ENCODE assay signal across 17 cellular contexts in the genomic region with DNA sequence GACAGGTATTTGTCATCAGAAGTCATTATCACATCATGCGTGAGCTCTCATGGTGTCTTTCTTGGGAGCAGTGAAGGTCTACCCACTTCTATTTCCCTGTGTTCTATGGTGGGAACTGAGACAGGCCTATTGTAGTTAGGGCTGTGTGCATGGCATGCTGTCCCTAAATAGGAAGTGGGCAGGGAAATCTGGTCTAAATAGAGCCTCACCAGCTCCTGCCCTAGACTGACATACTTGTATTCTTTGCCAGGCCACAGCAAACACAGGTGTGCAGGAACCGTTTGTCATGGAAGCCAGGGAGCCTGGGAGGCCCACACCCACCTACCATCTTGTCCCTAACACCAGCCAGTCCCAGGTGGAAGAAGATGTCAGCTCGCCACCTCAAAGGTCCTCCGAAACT. TPM values are rescaled to one million over a fixed set of nuclear protein-coding genes. Genes with fewer than 3 reads are reported as not detected.
DNase-seq lines count a peak whose midpoint lies in the region; ATAC-seq and TF ChIP-seq lines count a peak whose summit lies in the region.
"Had no signal": no experiment of that assay in that cellular context is flagged by ENCODE, and none has a peak within 500 bp of the region (broad histone marks: within the 10 kb centered on the region; RNA-seq: fewer than 3 reads in every experiment).

No MANE protein-coding gene starts in this region.

- ATAC-seq in heart right ventricle (peak in 6 of 8 donors; percentile 37 to 65 (median 60)), HG02981 (IDR thresholded peaks at IDR 0.05; ENCODE audit: unreplicated experiment) (no peak)
- ATAC-seq in stimulated activated naive CD8-positive, alpha-beta T cell treated with anti-CD3 and anti-CD28 coated beads, Interleukin-15, amount 100 ng/mL, for 72 hours, result no peak
- ATAC-seq: left lung had no signal

- H3K27ac ChIP-seq in Peyer's patch (peak overlapping the region in 3 of 4 donors; percentile 9 to 67 (median 43)), heart right ventricle (peak overlapping the region in 8 of 10 donors; percentile 5 to 69 (median 60))
- H3K27ac ChIP-seq: SJSA1 had no signal

- peak overlapping the region; percentile 73 for H3K4me3 Mint-ChIP-seq in activated naive CD4-positive, alpha-beta T cell treated with anti-CD3 and anti-CD28 coated beads, Interleukin-2, amount 50 U/mL, for 24 hours
- peak overlapping the region; percentile 64 to 80 for H3K4me3 Mint-ChIP-seq in stimulated activated naive CD8-positive, alpha-beta T cell treated with anti-CD3 and anti-CD28 coated beads, Interleukin-15, amount 100 ng/mL, for 72 hours
- H3K4me3 Mint-ChIP-seq: brain had no signal

- no peak for DNase-seq in activated naive CD4-positive, alpha-beta T cell treated with anti-CD3 and anti-CD28 coated beads, Interleukin-2, amount 50 U/mL, for 16 hours
- DNase-seq in Peyer's patch (no peak), heart right ventricle (no peak), H7 (no peak), NCI-H146 treated with DMSO at 0.1 percent for 48 hours (lab: John Stamatoyannopoulos, UW; ENCODE audit: unreplicated experiment) (no peak)
- no peak for DNase-seq in stimulated activated naive CD8-positive, alpha-beta T cell treated with anti-CD3 and anti-CD28 coated beads, Interleukin-15, amount 100 ng/mL, for 72 hours
- DNase-seq: activated T-cell treated with anti-CD3 and anti-CD28 coated beads, Interleukin-2, amount 50 U/mL, for 1 hour; hypothalamus; left lung; sigmoid colon; stimulated activated naive CD4-positive, alpha-beta T cell had no signal

- intact Hi-C loops in heart right ventricle (cut with DNase I), result no loop called here

- peaks cover 14% of the 10 kb centered on the region for H3K36me3 Mint-ChIP-seq in activated naive CD4-positive, alpha-beta T cell treated with anti-CD3 and anti-CD28 coated beads, Interleukin-2, amount 50 U/mL, for 24 hours

- TF ChIP-seq POLR2A in Peyer's patch (IDR thresholded peaks at IDR 0.05), result no peak

- H3K36me3 ChIP-seq in Peyer's patch, result peaks cover 0 to 16% (median 0%) of the 10 kb centered on the region in 3 donors
- peaks cover 0 to 80% (median 8%) of the 10 kb centered on the region in 9 donors for H3K36me3 ChIP-seq in heart right ventricle
- peaks cover 7% of the 10 kb centered on the region for H3K36me3 ChIP-seq in H7 (replicated peaks; ENCODE audit: control insufficient read depth, insufficient read depth, low read length)

- H3K27ac Mint-ChIP-seq in activated naive CD4-positive, alpha-beta T cell treated with anti-CD3 and anti-CD28 coated beads, Interleukin-2, amount 50 U/mL, for 24 hours, result peak overlapping the region; percentile 87
- peak overlapping the region; percentile 66 to 93 for H3K27ac Mint-ChIP-seq in stimulated activated naive CD8-positive, alpha-beta T cell treated with anti-CD3 and anti-CD28 coated beads, Interleukin-15, amount 100 ng/mL, for 72 hours

- peaks cover 0 to 26% (median 10%) of the 10 kb centered on the region in 4 donors for H3K4me1 ChIP-seq in Peyer's patch
- peaks cover 0 to 64% (median 44%) of the 10 kb centered on the region in 9 donors for H3K4me1 ChIP-seq in heart right ventricle
- H3K4me1 ChIP-seq: HAP-1, SJSA1 had no signal

- H3K27me3 Mint-ChIP-seq in activated naive CD4-positive, alpha-beta T cell treated with anti-CD3 and anti-CD28 coated beads, Interleukin-2, amount 50 U/mL, for 24 hours, result no peaks in the 10 kb centered on the region
- no peaks in the 10 kb centered on the region for H3K27me3 Mint-ChIP-seq in stimulated activated naive CD8-positive, alpha-beta T cell treated with anti-CD3 and anti-CD28 coated beads, Interleukin-15, amount 100 ng/mL, for 72 hours
- H3K27me3 Mint-ChIP-seq: brain had no signal

- no peaks in the 10 kb centered on the region for H3K9me3 Mint-ChIP-seq in activated naive CD4-positive, alpha-beta T cell treated with anti-CD3 and anti-CD28 coated beads, Interleukin-2, amount 50 U/mL, for 24 hours
- no peaks in the 10 kb centered on the region for H3K9me3 Mint-ChIP-seq in stimulated activated naive CD8-positive, alpha-beta T cell treated with anti-CD3 and anti-CD28 coated beads, Interleukin-15, amount 100 ng/mL, for 72 hours
- H3K9me3 Mint-ChIP-seq: brain had no signal

- H3K27me3 ChIP-seq in Peyer's patch (no peaks in the 10 kb centered on the region), heart right ventricle (no peaks in the 10 kb centered on the region), H7 (ENCODE audit: control insufficient read depth, insufficient read depth, low read length) (no peaks in the 10 kb centered on the region)
- H3K27me3 ChIP-seq: left lung, sigmoid colon, SJSA1 had no signal

- WGBS in heart right ventricle, 2 donors, result 76 to 80% methylated on average over 4 of the region's 4 CpGs

- H3K4me1 Mint-ChIP-seq in activated naive CD4-positive, alpha-beta T cell treated with anti-CD3 and anti-CD28 coated beads, Interleukin-2, amount 50 U/mL, for 24 hours, result peaks cover 71% of the 10 kb centered on the region
- H3K4me1 Mint-ChIP-seq in stimulated activated naive CD8-positive, alpha-beta T cell treated with anti-CD3 and anti-CD28 coated beads, Interleukin-15, amount 100 ng/mL, for 72 hours, result peaks cover 76% of the 10 kb centered on the region

- H3K4me3 ChIP-seq in Peyer's patch (no peak overlapping the region), heart right ventricle (no peak overlapping the region), H7 (ENCODE audit: insufficient read depth, low read depth, low read length) (no peak overlapping the region)
- H3K4me3 ChIP-seq: HAP-1, left lung, sigmoid colon, SJSA1 had no signal

- H3K9me3 ChIP-seq in Peyer's patch, result no peaks in the 10 kb centered on the region
- H3K9me3 ChIP-seq in heart right ventricle, result no peaks in the 10 kb centered on the region
- H3K9me3 ChIP-seq: HAP-1, left lung, sigmoid colon, SJSA1 had no signal

- TF ChIP-seq CTCF in Peyer's patch (IDR thresholded peaks at IDR 0.05), result no peak
- no peak for TF ChIP-seq CTCF in heart right ventricle (IDR thresholded peaks at IDR 0.05)

RNA-seq across cellular contexts. Expression of a gene that starts 10.1 kb away (rescaled TPM):
- total RNA-seq in Peyer's patch (10 to 100 TPM; 19.9 to 83.3 (median 46.4) TPM), heart right ventricle (10 to 100 TPM; 28.4 to 59.2 (median 42.4) TPM)
- polyA plus RNA-seq in heart right ventricle, result 10 to 100 TPM; 22.6 to 85.6 TPM
- 16.8 and 19.8 TPM in 2 replicates for total RNA-seq in H7 (2014; rRNA removed; shearing (Covaris generic))

RNA-seq across cellular contexts. Expression of a gene that starts 29.3 kb away (rescaled TPM):
- total RNA-seq in Peyer's patch, result 10 to 100 TPM in 3 of 4 donors, 1 to 10 TPM in 1; 8.3 to 27.5 (median 17.6) TPM
- 10 to 100 TPM; 31.0 to 62.1 (median 44.0) TPM for total RNA-seq in heart right ventricle
- 10 to 100 TPM; 33.1 to 33.7 TPM for polyA plus RNA-seq in heart right ventricle
- total RNA-seq in H7 (2014; rRNA removed; shearing (Covaris generic)), result 7.5 and 10.3 TPM in 2 replicates

RNA-seq across cellular contexts. Expression of a gene that starts 36.3 kb away (rescaled TPM):
- total RNA-seq in Peyer's patch, result 10 to 100 TPM; 11.4 to 26.0 (median 18.3) TPM
- total RNA-seq in heart right ventricle, result 10 to 100 TPM in 9 of 10 donors, 1 to 10 TPM in 1; 9.9 to 14.4 (median 12.8) TPM
- polyA plus RNA-seq in heart right ventricle, result 1 to 10 TPM; 7.3 to 9.6 TPM
- total RNA-seq in H7 (2014; rRNA removed; shearing (Covaris generic)), result 15.8 and 20.7 TPM in 2 replicates

RNA-seq across cellular contexts. Expression of a gene that starts 36.4 kb away (rescaled TPM):
- total RNA-seq in Peyer's patch (100 to 1,000 TPM in 1 of 4 donors, 10 to 100 TPM in 3; 36.6 to 145 (median 65.0) TPM), heart right ventricle (10 to 100 TPM; 22.0 to 39.2 (median 30.7) TPM)
- polyA plus RNA-seq in heart right ventricle, result 10 to 100 TPM; 18.1 to 57.8 TPM
- total RNA-seq in H7 (2014; rRNA removed; shearing (Covaris generic)), result 34.6 and 56.5 TPM in 2 replicates

RNA-seq across cellular contexts. Expression of a gene that starts 38.5 kb away (rescaled TPM):
- total RNA-seq in Peyer's patch (10 to 100 TPM; 15.7 to 67.4 (median 40.9) TPM), heart right ventricle (1 to 10 TPM in 1 of 10 donors, under 1 TPM in 9; 0.07 to 1.0 (median 0.44) TPM)
- polyA plus RNA-seq in heart right ventricle, result under 1 TPM; 0.25 to 0.66 TPM
- 15.5 and 18.0 TPM in 2 replicates for total RNA-seq in H7 (2014; rRNA removed; shearing (Covaris generic))
- polyA plus RNA-seq: neural cell had no signal

Comparison
In these comparisons a context has a peak if more than half of its experiments do, and no peak if none do; other contexts are left out.
1. ATAC-seq: peak in heart right ventricle (6 of 8); none in stimulated activated naive CD8-positive, alpha-beta T cell treated with anti-CD3 and anti-CD28 coated beads, Interleukin-15, amount 100 ng/mL, for 72 hours (single experiment) and HG02981 (single experiment).